In the genomic region with DNA sequence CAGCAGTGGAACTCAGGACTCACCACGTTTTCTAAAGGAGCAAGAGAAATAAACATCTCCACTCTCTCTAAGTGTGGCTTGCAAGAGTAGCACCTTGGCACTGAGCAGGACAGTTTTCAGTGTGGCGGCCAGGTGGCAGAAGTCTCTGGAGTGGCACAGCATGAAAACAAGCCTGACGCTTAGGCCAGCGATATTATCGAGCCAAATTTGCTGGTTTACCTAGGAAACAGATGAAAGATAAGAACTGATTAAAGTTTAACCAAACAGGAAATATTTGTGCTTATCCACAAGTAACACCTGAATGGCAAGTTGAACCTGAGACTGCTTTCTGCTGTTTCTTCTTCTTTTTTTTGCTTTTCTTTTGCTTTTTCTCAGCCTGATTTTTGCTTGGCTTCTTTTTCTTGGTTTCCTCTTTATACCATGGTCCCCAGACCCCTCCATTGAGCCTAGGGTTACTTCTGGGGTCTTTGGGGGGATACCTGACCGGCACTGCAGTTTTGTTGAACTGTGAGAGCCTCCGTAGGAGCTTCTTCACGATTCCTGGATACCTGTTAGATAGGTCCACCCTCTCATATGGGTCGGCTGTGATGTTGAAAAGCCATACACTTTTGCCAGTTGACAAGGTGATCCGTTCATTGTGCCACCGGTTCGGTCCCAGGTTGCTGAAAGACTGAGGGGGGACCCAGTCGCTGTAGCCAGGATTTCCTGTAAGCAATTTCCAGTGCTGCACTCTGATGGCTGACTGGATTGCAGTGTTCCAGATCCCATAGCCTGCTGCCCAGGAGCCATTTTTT, we compare ENCODE assay signal across 8 cellular contexts.
DNase-seq lines count a peak whose midpoint lies in the region; ATAC-seq and TF ChIP-seq lines count a peak whose summit lies in the region.

No MANE protein-coding gene starts in this region.

- peak; percentile 12 for DNase-seq in SW480 (ENCODE audit: low spot score)
- peak; percentile 16 to 92 for DNase-seq in T47D (ENCODE audit: low read depth in 1 of 2, low spot score in 1 of 2)
- DNase-seq in stimulated activated CD4-positive, alpha-beta T cell treated with anti-CD3 and anti-CD28 coated beads, Interleukin-15, amount 100 ng/mL, for 24 hours: peak; percentile 65
- DNase-seq in glutamatergic neuron: no peak
- DNase-seq in vagina (ENCODE audit: extremely low spot score in 2 of 2): no peak
- DNase-seq in erythroblast (lab: John Stamatoyannopoulos, UW): no peak

- H3K36me3 ChIP-seq in vagina: no peaks in the 10 kb centered on the region

- H3K4me1 Mint-ChIP-seq in glutamatergic neuron (ENCODE audit: low read depth, unreplicated experiment): no peaks in the 10 kb centered on the region

- no peak for TF ChIP-seq CTCF in glutamatergic neuron (IDR thresholded peaks at IDR 0.05; ENCODE audit: partially characterized antibody, unreplicated experiment)
- no peak for TF ChIP-seq CTCF in vagina (IDR thresholded peaks at IDR 0.05)

- no peak overlapping the region for H3K4me3 ChIP-seq in vagina

- intact Hi-C loops in vagina (cut with DNase I): no loop called here

- no peak overlapping the region for H3K27ac Mint-ChIP-seq in glutamatergic neuron (ENCODE audit: unreplicated experiment)

- no peak overlapping the region for H3K27ac ChIP-seq in vagina

- no peaks in the 10 kb centered on the region for H3K9me3 ChIP-seq in vagina

- no peak overlapping the region for H3K4me3 Mint-ChIP-seq in glutamatergic neuron (ENCODE audit: unreplicated experiment)

- no peaks in the 10 kb centered on the region for H3K27me3 Mint-ChIP-seq in glutamatergic neuron (ENCODE audit: unreplicated experiment)

- H3K27me3 ChIP-seq in vagina: no peaks in the 10 kb centered on the region

- TF ChIP-seq POLR2A in vagina (IDR thresholded peaks at IDR 0.05) (no peak), erythroblast (IDR thresholded peaks at IDR 0.05; ENCODE audit: low read length) (no peak)

- no peaks in the 10 kb centered on the region for H3K4me1 ChIP-seq in vagina

- H3K36me3 Mint-ChIP-seq in glutamatergic neuron (ENCODE audit: unreplicated experiment): no peaks in the 10 kb centered on the region

- ATAC-seq in GM18907 (IDR thresholded peaks at IDR 0.05; ENCODE audit: unreplicated experiment) (peak; percentile 58), HG03460 (IDR thresholded peaks at IDR 0.05; ENCODE audit: unreplicated experiment) (no peak)

- in situ Hi-C loops in T47D (cut with HindIII; ENCODE audit: low pct_unique_long_range_greater_than_20kb, low sequenced_read_pairs): no loop called here

- H3K9me3 Mint-ChIP-seq in glutamatergic neuron (ENCODE audit: unreplicated experiment): no peaks in the 10 kb centered on the region

Comparison
In these comparisons a context has a peak if more than half of its experiments do, and no peak if none do; other contexts are left out.
1. DNase-seq: peak in SW480 (single experiment), T47D (2 of 2) and stimulated activated CD4-positive, alpha-beta T cell treated with anti-CD3 and anti-CD28 coated beads, Interleukin-15, amount 100 ng/mL, for 24 hours (single experiment); none in glutamatergic neuron (single experiment), vagina (0 of 2) and erythroblast (0 of 2).